ENCODE assay signal across 9 cellular contexts in the genomic region with DNA sequence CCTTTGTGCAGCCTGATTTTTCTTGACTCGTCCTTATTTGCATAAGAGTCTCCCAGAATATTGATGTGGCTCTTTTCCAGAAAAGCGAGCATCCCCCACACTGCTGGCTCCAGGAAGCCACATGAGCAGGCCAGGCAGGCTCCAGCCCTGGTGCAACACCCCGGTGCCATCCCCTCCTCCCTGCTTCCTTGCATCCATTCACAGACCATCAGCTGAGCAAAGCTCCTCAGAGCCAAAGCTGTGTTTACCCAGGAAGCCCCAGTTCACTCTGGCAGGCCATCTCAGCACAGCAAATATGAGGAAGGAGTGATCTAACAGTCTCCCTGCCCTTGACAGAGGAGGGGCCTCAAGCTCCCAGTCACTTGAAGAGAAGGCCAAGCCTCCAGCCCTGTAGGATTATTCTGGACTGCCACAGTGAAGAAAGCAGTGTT. TPM values are rescaled to one million over a fixed set of nuclear protein-coding genes. Genes with fewer than 3 reads are reported as not detected.
DNase-seq lines count a peak whose midpoint lies in the region; TF ChIP-seq lines count a peak whose summit lies in the region.
"Had no signal": no experiment of that assay in that cellular context is flagged by ENCODE, and none has a peak within 500 bp of the region (broad histone marks: within the 10 kb centered on the region; RNA-seq: fewer than 3 reads in every experiment).

No MANE protein-coding gene starts in this region.

- no peak for TF ChIP-seq POLR2A in erythroblast (IDR thresholded peaks at IDR 0.05; ENCODE audit: low read length)

- H3K36me3 ChIP-seq in PC-9 (ENCODE audit: low read depth) (no peaks in the 10 kb centered on the region), neutrophil (peaks cover 27% of the 10 kb centered on the region), ascending aorta (no peaks in the 10 kb centered on the region)
- H3K36me3 ChIP-seq in effector memory CD4-positive, alpha-beta T cell (ENCODE audit: control insufficient read depth, insufficient read depth, low read length): peaks cover 3% of the 10 kb centered on the region

- peaks cover 26% of the 10 kb centered on the region for H3K4me1 Mint-ChIP-seq in CD14-positive monocyte

- CTCF ChIA-PET in PC-9 (lab: Charles Lee): no interaction called here

- peaks cover 0 to 4% (median 0%) of the 10 kb centered on the region in 3 donors for H3K27me3 Mint-ChIP-seq in CD14-positive monocyte (ENCODE audit: low read depth in 3 of 3)
- H3K27me3 Mint-ChIP-seq: central memory CD8-positive, alpha-beta T cell had no signal

- H3K27me3 ChIP-seq in PC-9 (ENCODE audit: insufficient read depth, low read depth): no peaks in the 10 kb centered on the region
- H3K27me3 ChIP-seq in neutrophil: no peaks in the 10 kb centered on the region
- H3K27me3 ChIP-seq in effector memory CD4-positive, alpha-beta T cell (replicated peaks; ENCODE audit: control insufficient read depth, insufficient read depth, low read length, poor library complexity, severe bottlenecking): no peaks in the 10 kb centered on the region
- H3K27me3 ChIP-seq in ascending aorta: no peaks in the 10 kb centered on the region

- H3K9me3 ChIP-seq in PC-9 (ENCODE audit: insufficient read depth, low read depth) (no peaks in the 10 kb centered on the region), neutrophil (no peaks in the 10 kb centered on the region), ascending aorta (no peaks in the 10 kb centered on the region)
- H3K9me3 ChIP-seq in effector memory CD4-positive, alpha-beta T cell (ENCODE audit: control insufficient read depth, low read length): no peaks in the 10 kb centered on the region

- H3K4me1 ChIP-seq in PC-9 (replicated peaks; ENCODE audit: insufficient read depth): peaks cover 18% of the 10 kb centered on the region
- no peaks in the 10 kb centered on the region for H3K4me1 ChIP-seq in neutrophil (ENCODE audit: control insufficient read depth in 1 of 2, insufficient read depth in 1 of 2, low read depth in 1 of 2, low read length in 1 of 2)
- H3K4me1 ChIP-seq in effector memory CD4-positive, alpha-beta T cell (ENCODE audit: control insufficient read depth, insufficient read depth, low read length, poor library complexity, severe bottlenecking): no peaks in the 10 kb centered on the region
- H3K4me1 ChIP-seq in ascending aorta: no peaks in the 10 kb centered on the region

- peaks cover 48 to 69% of the 10 kb centered on the region in 2 donors for H3K36me3 Mint-ChIP-seq in CD14-positive monocyte

- H3K4me3 ChIP-seq in PC-9 (no peak overlapping the region), neutrophil (ENCODE audit: low read depth in 1 of 2, low read length in 1 of 2) (no peak overlapping the region), ascending aorta (no peak overlapping the region)
- H3K4me3 ChIP-seq in effector memory CD4-positive, alpha-beta T cell (ENCODE audit: insufficient read depth, low read depth, low read length, poor library complexity, severe bottlenecking): no peak overlapping the region

- TF ChIP-seq CTCF in CD14-positive monocyte (IDR thresholded peaks at IDR 0.05) (no peak), PC-9 (conservative IDR thresholded peaks at IDR 0.05) (no peak), neutrophil (IDR thresholded peaks at IDR 0.05) (no peak), ascending aorta (IDR thresholded peaks at IDR 0.05) (no peak)

- POLR2A ChIA-PET in PC-9 (lab: Charles Lee; ENCODE audit: unreplicated experiment): interaction anchor here (0.5 kb wide), 1 partner anchor 205 kb away, joined by 4 read pairs; no protein-coding TSS in a partner anchor

- peak overlapping the region; percentile 48; the same call in 1 of the 2 replicates for H2AFZ ChIP-seq in PC-9

- peak overlapping the region; percentile 33 for H3K4me2 ChIP-seq in PC-9

- peak overlapping the region; percentile 31; the same call in 1 of the 2 replicates for H3K27ac ChIP-seq in PC-9
- peak overlapping the region; percentile 42 for H3K27ac ChIP-seq in neutrophil
- H3K27ac ChIP-seq in effector memory CD4-positive, alpha-beta T cell (ENCODE audit: insufficient read depth, low read length, poor library complexity, severe bottlenecking): no peak overlapping the region
- H3K27ac ChIP-seq in ascending aorta: no peak overlapping the region

- BruUV-seq in PC-9 (replicated peaks; lab: Mats Ljungman, UMichigan): no TSS peak

- H3K9me2 ChIP-seq in PC-9 (ENCODE audit: insufficient read depth): no peaks in the 10 kb centered on the region

- H3K27ac Mint-ChIP-seq in CD14-positive monocyte: peak overlapping the region in 6 of 7 donors; percentile 37 to 90 (median 50)

- intact Hi-C loops in CD14-positive monocyte (cut with micrococcal nuclease): no loop called here
- intact Hi-C loops in PC-9 (cut with micrococcal nuclease; ENCODE audit: unreplicated experiment): no loop called here
- intact Hi-C loops in ascending aorta (cut with DNase I): no loop called here

- no peaks in the 10 kb centered on the region for H4K20me1 ChIP-seq in PC-9 (ENCODE audit: insufficient read depth)

- no peaks in the 10 kb centered on the region for H3K79me2 ChIP-seq in PC-9 (ENCODE audit: low read depth)

- DNase-seq in CD14-positive monocyte (ENCODE audit: low spot score) (no peak), PC-9 (peak; percentile 46 to 72), fibroblast of peridontal ligament (ENCODE audit: extremely low read depth) (peak; percentile 95), ascending aorta (ENCODE audit: low spot score in 2 of 2) (no peak), erythroblast (lab: John Stamatoyannopoulos, UW) (no peak)
- DNase-seq in effector memory CD4-positive, alpha-beta T cell: no peak
- DNase-seq in stimulated activated CD4-positive, alpha-beta T cell treated with anti-CD3 and anti-CD28 coated beads, Interleukin-2, amount 100 ng/mL, for 48 hours: no peak

- no peaks in the 10 kb centered on the region for H3K9me3 Mint-ChIP-seq in CD14-positive monocyte
- H3K9me3 Mint-ChIP-seq: central memory CD8-positive, alpha-beta T cell had no signal

- H3K4me3 Mint-ChIP-seq in CD14-positive monocyte: no peak overlapping the region
- H3K4me3 Mint-ChIP-seq: central memory CD8-positive, alpha-beta T cell had no signal

- H3F3A ChIP-seq in PC-9 (ENCODE audit: insufficient read depth, low read depth): peaks cover 7% of the 10 kb centered on the region; the same call in 1 of the 2 replicates

RNA-seq across cellular contexts. Expression of a gene that starts 34.4 kb away (rescaled TPM):
- under 1 TPM in 1 of 2 donors, not detected in 1; 0.17 TPM for polyA plus RNA-seq in CD14-positive monocyte
- total RNA-seq in PC-9 (2021) (0.13 TPM in 1 of 2 replicates, not detected in the other), ascending aorta (not detected)

Comparison
In these comparisons a context has a peak if more than half of its experiments do, and no peak if none do; other contexts are left out.
1. DNase-seq: peak in PC-9 (2 of 2) and fibroblast of peridontal ligament (single experiment); none in CD14-positive monocyte (single experiment), effector memory CD4-positive, alpha-beta T cell (0 of 3), ascending aorta (0 of 2), erythroblast (0 of 2) and stimulated activated CD4-positive, alpha-beta T cell treated with anti-CD3 and anti-CD28 coated beads, Interleukin-2, amount 100 ng/mL, for 48 hours (0 of 2).
2. H3K27ac ChIP-seq: peak in PC-9 (single experiment) and neutrophil (single experiment); none in effector memory CD4-positive, alpha-beta T cell (single experiment) and ascending aorta (0 of 2).